Comparison of ENCODE assay signal across 17 cellular contexts in the genomic region with DNA sequence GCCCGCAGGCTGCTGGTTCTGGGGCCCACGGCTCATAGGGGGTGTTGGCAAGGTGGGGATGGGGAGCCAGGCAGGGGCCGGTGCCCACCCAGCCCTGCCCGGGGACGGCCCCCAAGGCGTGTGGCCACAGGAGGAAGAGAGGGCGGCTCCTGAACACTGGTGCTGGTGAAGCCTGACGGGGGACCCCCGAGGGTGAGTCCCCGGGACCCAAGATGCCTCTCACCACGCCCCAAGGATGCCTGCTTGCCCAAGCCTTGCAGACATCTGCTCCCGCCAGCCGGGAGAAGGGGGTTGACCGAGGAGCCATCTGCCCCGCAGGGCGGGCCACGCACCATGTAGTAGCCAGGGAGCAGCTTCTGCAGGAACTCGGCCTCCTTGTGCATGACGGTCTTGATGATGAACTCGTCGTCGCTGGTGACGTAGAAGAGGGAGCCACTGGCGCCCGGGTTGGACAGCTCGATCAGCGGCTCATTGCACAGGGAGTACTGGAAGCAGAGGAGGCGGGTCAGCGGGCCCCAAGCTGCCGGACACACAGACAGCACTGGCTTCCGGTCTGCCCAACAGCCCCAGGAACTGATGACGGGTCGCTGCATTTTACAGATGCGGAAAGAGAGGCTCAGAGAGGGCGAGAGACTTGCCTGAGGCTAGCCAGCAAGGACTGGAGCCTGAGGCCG. TPM values are rescaled to one million over a fixed set of nuclear protein-coding genes. Genes with fewer than 3 reads are reported as not detected.
DNase-seq lines count a peak whose midpoint lies in the region; ATAC-seq, FAIRE-seq and TF ChIP-seq lines count a peak whose summit lies in the region.
"Had no signal": no experiment of that assay in that cellular context is flagged by ENCODE, and none has a peak within 500 bp of the region (broad histone marks: within the 10 kb centered on the region; RNA-seq: fewer than 3 reads in every experiment).

No MANE protein-coding gene starts in this region.

- H3K9me3 ChIP-seq in SJCRH30 (replicated peaks) = no peaks in the 10 kb centered on the region
- no peaks in the 10 kb centered on the region for H3K9me3 ChIP-seq in fibroblast of lung (ENCODE audit: control insufficient read depth, insufficient read depth, low read depth, low read length)
- no peaks in the 10 kb centered on the region for H3K9me3 ChIP-seq in BE2C
- H3K9me3 ChIP-seq: Peyer's patch, tibial artery had no signal

- no peak overlapping the region for H3K4me2 ChIP-seq in fibroblast of lung (ENCODE audit: extremely low read depth, insufficient read depth, low read length)

- H3K27me3 ChIP-seq in SJCRH30 (no peaks in the 10 kb centered on the region), fibroblast of lung (ENCODE audit: control insufficient read depth, insufficient read depth, low read length) (no peaks in the 10 kb centered on the region), BE2C (no peaks in the 10 kb centered on the region)
- H3K27me3 ChIP-seq: Peyer's patch, spleen, tibial artery had no signal

- ATAC-seq in GM19455 (IDR thresholded peaks at IDR 0.05; ENCODE audit: unreplicated experiment) (no peak), GM21786 (IDR thresholded peaks at IDR 0.05; ENCODE audit: unreplicated experiment) (no peak)
- ATAC-seq: natural killer cell had no signal

- DNase-seq in NCI-H82 (lab: John Stamatoyannopoulos, UW) = peak; percentile 73
- DNase-seq in NCI-H82 treated with DMSO at 0.1 percent for 48 hours (lab: John Stamatoyannopoulos, UW; ENCODE audit: unreplicated experiment) = no peak
- DNase-seq in SJCRH30 = peak; percentile 68 to 78
- peak; percentile 37 to 39 for DNase-seq in fibroblast of lung (ENCODE audit: low read depth in 2 of 2)
- DNase-seq in urothelium cell line (ENCODE audit: low spot score) = peak; percentile 20
- no peak for DNase-seq in BE2C
- DNase-seq: activated naive CD4-positive, alpha-beta T cell treated with anti-CD3 and anti-CD28 coated beads for 36 hours; DMS79; kidney; natural killer cell; spleen had no signal

- no peak overlapping the region for H2AFZ ChIP-seq in fibroblast of lung (ENCODE audit: low read length)

- H3K36me3 ChIP-seq in SJCRH30 = peaks cover 6% of the 10 kb centered on the region; the same call in 1 of the 2 replicates
- peaks cover 27% of the 10 kb centered on the region for H3K36me3 ChIP-seq in fibroblast of lung (ENCODE audit: control insufficient read depth, insufficient read depth, low read length)
- peaks cover 6% of the 10 kb centered on the region for H3K36me3 ChIP-seq in BE2C

- peak overlapping the region; percentile 89 for H3K27ac ChIP-seq in SJCRH30
- H3K27ac ChIP-seq in fibroblast of lung (ENCODE audit: insufficient read depth, low read length) = peak overlapping the region; percentile 23
- H3K27ac ChIP-seq: 22Rv1, Peyer's patch, tibial artery had no signal

- H3K9ac ChIP-seq in fibroblast of lung (ENCODE audit: insufficient read depth, low read length) = no peak overlapping the region

- H3K79me2 ChIP-seq in fibroblast of lung (ENCODE audit: control insufficient read depth, insufficient read depth, low read length) = no peaks in the 10 kb centered on the region

- no peaks in the 10 kb centered on the region for H4K20me1 ChIP-seq in fibroblast of lung (ENCODE audit: control insufficient read depth, extremely low read depth, insufficient read depth, low read length)

- H3K4me3 ChIP-seq in SJCRH30 (peak overlapping the region; percentile 30), fibroblast of lung (replicated peaks in 1 of 4; ENCODE audit: control extremely low read depth in 1 of 4, insufficient read depth in 1 of 4, low read depth in 3 of 4, low read length in 4 of 4) (no peak overlapping the region), BE2C (ENCODE audit: low read depth, low read length) (no peak overlapping the region)
- H3K4me3 ChIP-seq: Peyer's patch, spleen, tibial artery had no signal

- FAIRE-seq in urothelium cell line (lab: Jason Lieb, UNC) = no peak
- FAIRE-seq: GM18507, kidney had no signal

- peaks cover 22% of the 10 kb centered on the region for H3K4me1 ChIP-seq in SJCRH30
- H3K4me1 ChIP-seq in fibroblast of lung (ENCODE audit: control insufficient read depth, extremely low read depth, insufficient read depth, low read length) = no peaks in the 10 kb centered on the region
- H3K4me1 ChIP-seq in BE2C = no peaks in the 10 kb centered on the region
- H3K4me1 ChIP-seq: Peyer's patch, tibial artery had no signal

- TF ChIP-seq CTCF in fibroblast of lung (conservative IDR thresholded peaks at IDR 0.05 in 1 of 2, IDR thresholded peaks at IDR 0.05 in 1 of 2; ENCODE audit: low read depth in 1 of 2, low read length in 2 of 2) (no peak), BE2C (IDR thresholded peaks at IDR 0.05; ENCODE audit: low read depth, low read length) (no peak)

RNA-seq across cellular contexts. Expression of gene CACTIN, which starts 29.6 kb away (rescaled TPM):
- total RNA-seq in SJCRH30 (2014; rRNA removed; shearing (Covaris generic)) = 21.4 and 21.6 TPM in 2 replicates
- total RNA-seq in fibroblast of lung = 19.7 and 20.0 TPM in 2 replicates
- polyA plus RNA-seq in fibroblast of lung = 6.7 and 9.4 TPM in 2 replicates
- polyA plus RNA-seq in fibroblast of lung (2012) = 14.0 and 18.5 TPM in 2 replicates
- 6.6 and 15.0 TPM in 2 replicates for polyA minus RNA-seq in fibroblast of lung (ENCODE audit: low replicate concordance)
- polyA plus RNA-seq in BE2C (2012; ENCODE audit: insufficient read depth, insufficient read length, low read depth) = 92.4 TPM

RNA-seq across cellular contexts. Expression of gene PIP5K1C, which starts 44.1 kb away (rescaled TPM):
- total RNA-seq in SJCRH30 (2014; rRNA removed; shearing (Covaris generic)) = 11.8 and 12.2 TPM in 2 replicates
- total RNA-seq in fibroblast of lung = 11.3 and 16.7 TPM in 2 replicates
- polyA plus RNA-seq in fibroblast of lung = 8.7 and 12.9 TPM in 2 replicates
- polyA plus RNA-seq in fibroblast of lung (2012) = 31.0 and 38.1 TPM in 2 replicates
- 107 and 113 TPM in 2 replicates for polyA minus RNA-seq in fibroblast of lung (ENCODE audit: low replicate concordance)
- polyA plus RNA-seq in BE2C (2012; ENCODE audit: insufficient read depth, insufficient read length, low read depth) = 20.4 TPM

RNA-seq across cellular contexts. Expression of gene TBXA2R, which starts 49.5 kb away (rescaled TPM):
- total RNA-seq in SJCRH30 (2014; rRNA removed; shearing (Covaris generic)) = 0.06 and 0.13 TPM in 2 replicates
- total RNA-seq in fibroblast of lung = 0.77 and 1.8 TPM in 2 replicates
- polyA plus RNA-seq in fibroblast of lung = 1.1 and 1.3 TPM in 2 replicates
- 2.7 and 3.3 TPM in 2 replicates for polyA plus RNA-seq in fibroblast of lung (2012)
- polyA minus RNA-seq in fibroblast of lung (ENCODE audit: low replicate concordance) = 1.6 and 3.1 TPM in 2 replicates
- not detected for polyA plus RNA-seq in BE2C (2012; ENCODE audit: insufficient read depth, insufficient read length, low read depth)

RNA-seq across cellular contexts. Expression of gene TJP3, which starts 52.0 kb away (rescaled TPM):
- total RNA-seq in SJCRH30 (2014; rRNA removed; shearing (Covaris generic)) = not detected in 2 replicates
- total RNA-seq in fibroblast of lung = not detected in 2 replicates
- not detected in 2 replicates for polyA plus RNA-seq in fibroblast of lung
- polyA plus RNA-seq in fibroblast of lung (2012) = not detected in 2 replicates
- polyA minus RNA-seq in fibroblast of lung (ENCODE audit: low replicate concordance) = not detected in 2 replicates
- 0.65 TPM for polyA plus RNA-seq in BE2C (2012; ENCODE audit: insufficient read depth, insufficient read length, low read depth)

Comparison
In these comparisons a context has a peak if more than half of its experiments do, and no peak if none do; other contexts are left out.
1. DNase-seq: peak in NCI-H82 (single experiment), SJCRH30 (2 of 2), fibroblast of lung (2 of 2) and urothelium cell line (single experiment); none in NCI-H82 treated with DMSO at 0.1 percent for 48 hours (single experiment) and BE2C (single experiment).